ENCODE assay signal across 10 cellular contexts in the genomic region with DNA sequence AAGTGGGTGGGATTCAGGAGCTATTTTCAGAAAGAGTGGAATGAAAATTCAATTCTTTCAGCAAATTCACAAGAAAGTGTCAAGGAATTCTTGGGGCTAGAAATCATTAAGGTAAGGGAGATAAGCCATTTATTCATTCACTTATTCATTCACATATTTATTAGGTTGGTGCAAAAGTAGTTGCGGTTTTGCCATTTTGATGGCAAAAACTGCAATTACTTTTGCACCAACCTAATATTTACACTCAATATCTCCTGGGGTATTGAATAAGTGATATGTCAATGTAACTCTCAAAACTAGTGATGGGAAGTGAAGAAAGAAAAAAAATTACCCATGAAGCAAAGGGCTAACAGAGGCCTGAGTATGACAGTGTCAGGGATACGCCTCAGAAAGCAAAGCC. TPM values are rescaled to one million over a fixed set of nuclear protein-coding genes. Genes with fewer than 3 reads are reported as not detected.
"Had no signal": no experiment of that assay in that cellular context is flagged by ENCODE, and none has a peak within 500 bp of the region (broad histone marks: within the 10 kb centered on the region; RNA-seq: fewer than 3 reads in every experiment).

A gene with protein sequence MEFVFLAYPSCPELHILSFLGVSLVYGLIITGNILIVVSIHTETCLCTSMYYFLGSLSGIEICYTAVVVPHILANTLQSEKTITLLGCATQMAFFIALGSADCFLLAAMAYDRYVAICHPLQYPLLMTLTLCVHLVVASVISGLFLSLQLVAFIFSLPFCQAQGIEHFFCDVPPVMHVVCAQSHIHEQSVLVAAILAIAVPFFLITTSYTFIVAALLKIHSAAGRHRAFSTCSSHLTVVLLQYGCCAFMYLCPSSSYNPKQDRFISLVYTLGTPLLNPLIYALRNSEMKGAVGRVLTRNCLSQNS (minus strand): TSS at position 119 of the 400 bp plus-strand sequence. CDS start 402 bp downstream, outside the sequence.

- H3K27ac ChIP-seq: GM23248, KMS-11 had no signal

- H3K4me3 ChIP-seq: GM23248 had no signal

- H2AFZ ChIP-seq: GM23248 had no signal

- FAIRE-seq: H54, HTR-8/SVneo had no signal

- H3K9ac ChIP-seq: GM23248, KMS-11 had no signal

- DNase-seq: GM23248, GOT3, H9, HCEC 1CT, HFFc6, KBM-7 had no signal

- H3K4me2 ChIP-seq: KMS-11 had no signal

RNA-seq across cellular contexts. Expression of the gene that starts here (rescaled TPM):
- total RNA-seq: GM23248, H9, HFFc6, HT-29 had no signal
- polyA plus RNA-seq: GM23248 had no signal
